1 cellular context compared by ENCODE assay signal in the genomic region with DNA sequence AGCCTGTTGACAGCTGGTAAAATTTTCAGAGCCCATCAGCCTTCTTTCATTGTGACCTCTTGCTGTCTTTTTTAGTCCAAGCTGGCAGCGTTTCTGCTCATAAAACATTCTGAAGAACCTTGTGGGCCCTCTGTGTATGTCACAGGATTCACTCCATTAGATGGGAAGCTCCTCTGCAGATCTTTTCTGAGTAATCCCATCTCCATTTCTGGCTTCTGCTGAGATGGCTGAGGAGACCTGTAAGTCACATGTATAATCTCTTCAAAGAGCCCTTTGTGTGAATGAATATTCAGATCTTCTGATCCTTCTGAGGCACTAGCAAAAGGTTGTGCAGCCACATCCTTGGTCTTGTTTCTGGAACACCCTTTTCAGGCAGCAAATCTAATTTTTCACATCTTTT.
TF ChIP-seq lines count a peak whose summit lies in the region.

No MANE protein-coding gene starts in this region.

TF ChIP-seq in GM23338, 12 proteins besides CTCF, POLR2A, EP300 and RAD21 (continued from another document):
- TF ChIP-seq, protein P1, sequence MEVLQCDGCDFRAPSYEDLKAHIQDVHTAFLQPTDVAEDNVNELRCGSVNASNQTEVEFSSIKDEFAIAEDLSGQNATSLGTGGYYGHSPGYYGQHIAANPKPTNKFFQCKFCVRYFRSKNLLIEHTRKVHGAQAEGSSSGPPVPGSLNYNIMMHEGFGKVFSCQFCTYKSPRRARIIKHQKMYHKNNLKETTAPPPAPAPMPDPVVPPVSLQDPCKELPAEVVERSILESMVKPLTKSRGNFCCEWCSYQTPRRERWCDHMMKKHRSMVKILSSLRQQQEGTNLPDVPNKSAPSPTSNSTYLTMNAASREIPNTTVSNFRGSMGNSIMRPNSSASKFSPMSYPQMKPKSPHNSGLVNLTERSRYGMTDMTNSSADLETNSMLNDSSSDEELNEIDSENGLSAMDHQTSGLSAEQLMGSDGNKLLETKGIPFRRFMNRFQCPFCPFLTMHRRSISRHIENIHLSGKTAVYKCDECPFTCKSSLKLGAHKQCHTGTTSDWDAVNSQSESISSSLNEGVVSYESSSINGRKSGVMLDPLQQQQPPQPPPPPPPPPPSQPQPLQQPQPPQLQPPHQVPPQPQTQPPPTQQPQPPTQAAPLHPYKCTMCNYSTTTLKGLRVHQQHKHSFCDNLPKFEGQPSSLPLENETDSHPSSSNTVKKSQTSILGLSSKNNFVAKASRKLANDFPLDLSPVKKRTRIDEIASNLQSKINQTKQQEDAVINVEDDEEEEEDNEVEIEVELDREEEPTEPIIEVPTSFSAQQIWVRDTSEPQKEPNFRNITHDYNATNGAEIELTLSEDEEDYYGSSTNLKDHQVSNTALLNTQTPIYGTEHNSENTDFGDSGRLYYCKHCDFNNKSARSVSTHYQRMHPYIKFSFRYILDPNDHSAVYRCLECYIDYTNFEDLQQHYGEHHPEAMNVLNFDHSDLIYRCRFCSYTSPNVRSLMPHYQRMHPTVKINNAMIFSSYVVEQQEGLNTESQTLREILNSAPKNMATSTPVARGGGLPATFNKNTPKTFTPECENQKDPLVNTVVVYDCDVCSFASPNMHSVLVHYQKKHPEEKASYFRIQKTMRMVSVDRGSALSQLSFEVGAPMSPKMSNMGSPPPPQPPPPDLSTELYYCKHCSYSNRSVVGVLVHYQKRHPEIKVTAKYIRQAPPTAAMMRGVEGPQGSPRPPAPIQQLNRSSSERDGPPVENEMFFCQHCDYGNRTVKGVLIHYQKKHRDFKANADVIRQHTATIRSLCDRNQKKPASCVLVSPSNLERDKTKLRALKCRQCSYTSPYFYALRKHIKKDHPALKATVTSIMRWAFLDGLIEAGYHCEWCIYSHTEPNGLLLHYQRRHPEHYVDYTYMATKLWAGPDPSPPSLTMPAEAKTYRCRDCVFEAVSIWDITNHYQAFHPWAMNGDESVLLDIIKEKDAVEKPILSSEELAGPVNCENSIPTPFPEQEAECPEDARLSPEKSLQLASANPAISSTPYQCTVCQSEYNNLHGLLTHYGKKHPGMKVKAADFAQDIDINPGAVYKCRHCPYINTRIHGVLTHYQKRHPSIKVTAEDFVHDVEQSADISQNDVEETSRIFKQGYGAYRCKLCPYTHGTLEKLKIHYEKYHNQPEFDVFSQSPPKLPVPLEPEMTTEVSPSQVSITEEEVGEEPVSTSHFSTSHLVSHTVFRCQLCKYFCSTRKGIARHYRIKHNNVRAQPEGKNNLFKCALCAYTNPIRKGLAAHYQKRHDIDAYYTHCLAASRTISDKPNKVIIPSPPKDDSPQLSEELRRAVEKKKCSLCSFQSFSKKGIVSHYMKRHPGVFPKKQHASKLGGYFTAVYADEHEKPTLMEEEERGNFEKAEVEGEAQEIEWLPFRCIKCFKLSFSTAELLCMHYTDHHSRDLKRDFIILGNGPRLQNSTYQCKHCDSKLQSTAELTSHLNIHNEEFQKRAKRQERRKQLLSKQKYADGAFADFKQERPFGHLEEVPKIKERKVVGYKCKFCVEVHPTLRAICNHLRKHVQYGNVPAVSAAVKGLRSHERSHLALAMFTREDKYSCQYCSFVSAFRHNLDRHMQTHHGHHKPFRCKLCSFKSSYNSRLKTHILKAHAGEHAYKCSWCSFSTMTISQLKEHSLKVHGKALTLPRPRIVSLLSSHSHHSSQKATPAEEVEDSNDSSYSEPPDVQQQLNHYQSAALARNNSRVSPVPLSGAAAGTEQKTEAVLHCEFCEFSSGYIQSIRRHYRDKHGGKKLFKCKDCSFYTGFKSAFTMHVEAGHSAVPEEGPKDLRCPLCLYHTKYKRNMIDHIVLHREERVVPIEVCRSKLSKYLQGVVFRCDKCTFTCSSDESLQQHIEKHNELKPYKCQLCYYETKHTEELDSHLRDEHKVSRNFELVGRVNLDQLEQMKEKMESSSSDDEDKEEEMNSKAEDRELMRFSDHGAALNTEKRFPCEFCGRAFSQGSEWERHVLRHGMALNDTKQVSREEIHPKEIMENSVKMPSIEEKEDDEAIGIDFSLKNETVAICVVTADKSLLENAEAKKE (CRISPR knock-in tag; IDR thresholded peaks at IDR 0.05) = no peak
- TF ChIP-seq NANOG (IDR thresholded peaks at IDR 0.05; ENCODE audit: borderline replicate concordance) (no peak), CREB1 (CRISPR knock-in tag; IDR thresholded peaks at IDR 0.05; ENCODE audit: low read depth) (no peak), EZH2phosphoT487 (IDR thresholded peaks at IDR 0.05; ENCODE audit: unreplicated experiment) (no peak), ZNF114 (CRISPR knock-in tag; IDR thresholded peaks at IDR 0.05) (no peak), STAT1 (IDR thresholded peaks at IDR 0.05; ENCODE audit: unreplicated experiment) (no peak), JUNB (IDR thresholded peaks at IDR 0.05; ENCODE audit: unreplicated experiment) (no peak)
- TF ChIP-seq, protein P2, sequence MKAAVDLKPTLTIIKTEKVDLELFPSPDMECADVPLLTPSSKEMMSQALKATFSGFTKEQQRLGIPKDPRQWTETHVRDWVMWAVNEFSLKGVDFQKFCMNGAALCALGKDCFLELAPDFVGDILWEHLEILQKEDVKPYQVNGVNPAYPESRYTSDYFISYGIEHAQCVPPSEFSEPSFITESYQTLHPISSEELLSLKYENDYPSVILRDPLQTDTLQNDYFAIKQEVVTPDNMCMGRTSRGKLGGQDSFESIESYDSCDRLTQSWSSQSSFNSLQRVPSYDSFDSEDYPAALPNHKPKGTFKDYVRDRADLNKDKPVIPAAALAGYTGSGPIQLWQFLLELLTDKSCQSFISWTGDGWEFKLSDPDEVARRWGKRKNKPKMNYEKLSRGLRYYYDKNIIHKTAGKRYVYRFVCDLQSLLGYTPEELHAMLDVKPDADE (IDR thresholded peaks at IDR 0.05) = no peak
